24 cellular contexts compared by ENCODE assay signal in the genomic region with DNA sequence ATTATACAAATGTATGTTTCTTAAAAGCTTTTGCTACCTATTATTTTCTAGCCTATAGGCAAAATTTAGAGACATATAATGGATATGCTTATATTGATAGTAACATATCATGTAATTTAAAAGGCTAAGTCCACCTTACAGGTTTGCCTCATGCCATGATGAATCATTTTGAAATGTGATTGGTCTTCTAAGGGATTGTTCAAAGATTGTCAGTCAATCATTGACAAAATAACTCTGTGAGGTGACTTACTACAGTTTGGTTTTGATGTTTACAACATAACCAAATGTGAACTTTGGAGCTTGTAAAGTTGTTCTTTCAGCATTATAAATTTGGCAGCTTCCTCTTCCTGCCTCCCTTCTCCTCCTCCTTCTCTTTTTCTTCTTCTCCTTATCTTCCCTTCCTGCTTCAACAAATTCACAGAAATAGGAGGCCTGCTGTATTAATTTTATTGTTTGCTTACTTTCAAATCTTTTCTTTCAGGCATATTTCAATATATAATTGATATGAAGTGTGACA.
A peak's percentile ranks its signal among the peaks of the same experiment; 100 is the strongest.
DNase-seq lines count a peak whose midpoint lies in the region; ATAC-seq lines count a peak whose summit lies in the region.
"Had no signal": no experiment of that assay in that cellular context is flagged by ENCODE, and none has a peak within 500 bp of the region (broad histone marks: within the 10 kb centered on the region; RNA-seq: fewer than 3 reads in every experiment).

No MANE protein-coding gene starts in this region.

- no peak overlapping the region for H3K9ac ChIP-seq in SK-N-MC (ENCODE audit: insufficient read length)
- H3K9ac ChIP-seq: BLaER1 treated with 17β-estradiol and CSF1 and Interleukin-3, amounts not matched to agents 10 nM and 100 nM had no signal

- no peaks in the 10 kb centered on the region for H3K36me3 ChIP-seq in SK-N-MC (ENCODE audit: insufficient read depth, low read length)
- H3K36me3 ChIP-seq: BLaER1 treated with 17β-estradiol and CSF1 and Interleukin-3, amounts not matched to agents 10 nM and 100 nM; left lung; MG63; Peyer's patch; SJCRH30 had no signal

- DNase-seq in ACHN (peak; percentile 21), SK-N-MC (ENCODE audit: low read depth, low spot score) (no peak), kidney tubule cell (ENCODE audit: low spot score) (peak; percentile 84), T-helper 9 cell (no peak)
- DNase-seq: activated CD4-positive, alpha-beta memory T cell treated with anti-CD3 and anti-CD28 coated beads, Interleukin-2, amount 10 ng/mL, durations not matched to agents 7 days and 5 days; activated naive CD4-positive, alpha-beta T cell treated with anti-CD3 and anti-CD28 coated beads for 36 hours; activated T-cell treated with anti-CD3 and anti-CD28 coated beads for 4 hours; anterior cingulate cortex; central memory CD4-positive, alpha-beta T cell; GDM1; HCEC 1CT; left lung; MG63; nephron progenitor cell; Peyer's patch; posterior cingulate gyrus; SJCRH30; stimulated activated naive CD4-positive, alpha-beta T cell had no signal

- peak overlapping the region; percentile 88 for H3K27ac ChIP-seq in SK-N-MC
- H3K27ac ChIP-seq: BLaER1 treated with 17β-estradiol and CSF1 and Interleukin-3, amounts not matched to agents 10 nM and 100 nM; epithelial cell of prostate; left lung; SJCRH30 had no signal

- ATAC-seq in GM21619 (IDR thresholded peaks at IDR 0.05; ENCODE audit: unreplicated experiment) (peak; percentile 65), GM18502 (IDR thresholded peaks at IDR 0.05; ENCODE audit: poor library complexity, unreplicated experiment) (no peak), GM18909 (IDR thresholded peaks at IDR 0.05; ENCODE audit: poor library complexity, unreplicated experiment) (no peak), HG02588 (IDR thresholded peaks at IDR 0.05; ENCODE audit: unreplicated experiment) (no peak)
- ATAC-seq: left lung had no signal

- H3K9me3 ChIP-seq in SK-N-MC (ENCODE audit: low read depth, low read length) = no peaks in the 10 kb centered on the region
- H3K9me3 ChIP-seq: BLaER1 treated with 17β-estradiol and CSF1 and Interleukin-3, amounts not matched to agents 10 nM and 100 nM; left lung; MG63; Peyer's patch; SJCRH30 had no signal

- peak overlapping the region; percentile 55 for H3K4me3 ChIP-seq in SK-N-MC
- H3K4me3 ChIP-seq: BLaER1 treated with 17β-estradiol and CSF1 and Interleukin-3, amounts not matched to agents 10 nM and 100 nM; left lung; MG63; Peyer's patch; SJCRH30 had no signal

- in situ Hi-C loops in ACHN (cut with HindIII; ENCODE audit: low pct_ligation_motif_present, low pct_unique_long_range_greater_than_20kb, low sequenced_read_pairs) = no loop called here

Comparison
In these comparisons a context has a peak if more than half of its experiments do, and no peak if none do; other contexts are left out.
1. DNase-seq: peak in ACHN (single experiment) and kidney tubule cell (single experiment); none in SK-N-MC (single experiment) and T-helper 9 cell (single experiment).